ENCODE assay signal across 8 cellular contexts in the genomic region with DNA sequence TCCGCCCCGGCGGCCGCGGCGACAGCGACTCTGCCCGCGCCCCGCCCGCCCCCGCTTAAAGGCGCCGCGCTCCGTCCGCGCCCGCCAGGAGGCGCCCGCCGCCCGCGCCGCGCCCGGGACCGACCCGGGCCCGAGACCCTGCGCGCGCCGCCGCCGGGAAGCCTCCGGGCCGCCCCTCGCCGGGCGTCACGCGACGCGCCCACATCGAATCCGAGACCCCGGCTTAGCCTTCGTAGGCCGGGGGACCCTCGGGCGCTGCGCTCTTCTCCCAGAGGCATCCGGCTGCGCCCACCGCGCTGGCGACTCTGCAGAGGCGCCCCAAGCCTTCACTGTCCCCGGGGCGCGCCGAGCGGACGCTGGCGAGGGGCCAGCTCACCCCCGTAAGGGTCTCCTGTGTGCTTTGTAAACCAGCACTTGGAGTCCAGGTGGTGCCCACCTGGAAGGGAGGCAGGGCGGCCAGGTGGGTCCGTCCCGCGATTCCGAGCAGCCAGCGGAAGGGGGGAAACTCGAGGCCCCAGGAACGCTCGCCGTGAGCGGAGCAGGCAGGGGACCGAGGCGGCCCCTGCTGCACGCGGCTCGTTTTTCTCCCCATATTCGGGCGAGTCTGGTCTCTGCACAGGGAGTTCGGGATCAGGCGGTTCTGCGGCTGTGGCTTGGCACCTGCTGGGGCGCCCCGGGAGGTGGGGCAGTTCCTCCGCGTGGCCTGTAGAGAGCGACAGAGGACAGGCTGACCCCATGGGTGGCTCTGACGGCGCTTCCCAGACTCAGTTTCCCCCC. TPM values are rescaled to one million over a fixed set of nuclear protein-coding genes. Genes with fewer than 3 reads are reported as not detected.
DNase-seq lines count a peak whose midpoint lies in the region; ATAC-seq and TF ChIP-seq lines count a peak whose summit lies in the region.

No MANE protein-coding gene starts in this region.

- no peaks in the 10 kb centered on the region for H3K9me3 ChIP-seq in PC-3 (ENCODE audit: low read length)
- no peaks in the 10 kb centered on the region for H3K9me3 ChIP-seq in neural progenitor cell (ENCODE audit: low read depth)
- no peaks in the 10 kb centered on the region for H3K9me3 ChIP-seq in thoracic aorta

- H3K4me3 Mint-ChIP-seq in neural progenitor cell = peak overlapping the region; percentile 82

- H3F3A ChIP-seq in PC-3 (ENCODE audit: low read length, unreplicated experiment) = no peaks in the 10 kb centered on the region
- peaks cover 24% of the 10 kb centered on the region for H3F3A ChIP-seq in neural progenitor cell (ENCODE audit: low read depth)

- CTCF ChIA-PET in PC-3 (lab: Charles Lee) = interaction anchor here (0.6 to 1.3 kb wide), 5 partner anchors 18 to 267 kb away, joined by 3 to 6 read pairs (median 4); a partner anchor contains a TSS

- intact Hi-C loops in PC-3 (cut with micrococcal nuclease) = loop anchor here (5.0 kb wide), 1 partner anchor 126 kb away; no protein-coding TSS in a partner anchor

- H3K4me2 ChIP-seq in PC-3 (ENCODE audit: low read length) = peak overlapping the region; percentile 97
- H3K4me2 ChIP-seq in neural progenitor cell = peak overlapping the region; percentile 94

- peaks cover 13% of the 10 kb centered on the region; the same call in 1 of the 2 replicates for H3K4me1 ChIP-seq in PC-3 (ENCODE audit: insufficient read depth, low read length)
- H3K4me1 ChIP-seq in foreskin keratinocyte = no peaks in the 10 kb centered on the region
- peaks cover 18% of the 10 kb centered on the region for H3K4me1 ChIP-seq in neural progenitor cell
- peaks cover 20 to 30% of the 10 kb centered on the region in 2 donors for H3K4me1 ChIP-seq in thoracic aorta (ENCODE audit: control insufficient read depth in 1 of 2, low read depth in 2 of 2)

- no peaks in the 10 kb centered on the region for H3K36me3 Mint-ChIP-seq in neural progenitor cell

- H3K79me2 ChIP-seq in PC-3 (ENCODE audit: low read length) (peaks cover 12% of the 10 kb centered on the region; the same call in 1 of the 2 replicates), neural progenitor cell (ENCODE audit: low read depth) (no peaks in the 10 kb centered on the region)

- H3K27me3 ChIP-seq in PC-3 (ENCODE audit: low read length) (no peaks in the 10 kb centered on the region), foreskin keratinocyte (peaks cover 37% of the 10 kb centered on the region), neural progenitor cell (peaks cover 24% of the 10 kb centered on the region), thoracic aorta (replicated peaks; ENCODE audit: insufficient read depth) (no peaks in the 10 kb centered on the region)

- no TSS peak for BruUV-seq in PC-3 (replicated peaks; lab: Mats Ljungman, UMichigan)

- no peak overlapping the region for H3K27ac Mint-ChIP-seq in neural progenitor cell

- H3K4me1 Mint-ChIP-seq in neural progenitor cell = peaks cover 12% of the 10 kb centered on the region

- H3K27ac ChIP-seq in PC-3 (ENCODE audit: low read length) = no peak overlapping the region
- no peak overlapping the region for H3K27ac ChIP-seq in foreskin keratinocyte
- no peak overlapping the region for H3K27ac ChIP-seq in neural progenitor cell
- H3K27ac ChIP-seq in thoracic aorta = no peak overlapping the region

- POLR2A ChIA-PET in PC-3 (lab: Charles Lee; ENCODE audit: unreplicated experiment) = interaction anchor here (0.5 kb wide), 1 partner anchor 238 kb away, joined by 4 read pairs; a partner anchor contains a TSS

- TF ChIP-seq CTCF in GM12874 (IDR thresholded peaks at IDR 0.05; ENCODE audit: insufficient read depth, low read depth, low read length) = peak; percentile 85
- no peak; the same call in 1 of the 2 replicates for TF ChIP-seq CTCF in PC-3 (conservative IDR thresholded peaks at IDR 0.05; ENCODE audit: low read depth, low read length)
- peak; percentile 58 for TF ChIP-seq CTCF in foreskin keratinocyte (conservative IDR thresholded peaks at IDR 0.05)
- TF ChIP-seq CTCF in neural progenitor cell (IDR thresholded peaks at IDR 0.05) = no peak
- TF ChIP-seq CTCF in thoracic aorta (IDR thresholded peaks at IDR 0.05) = no peak

- peak overlapping the region; percentile 95 for H2AFZ ChIP-seq in PC-3 (ENCODE audit: low read length)
- peak overlapping the region; percentile 99 for H2AFZ ChIP-seq in neural progenitor cell (replicated peaks)

- no peaks in the 10 kb centered on the region for H3K9me3 Mint-ChIP-seq in neural progenitor cell

- H4K20me1 ChIP-seq in PC-3 (ENCODE audit: low read length) = no peaks in the 10 kb centered on the region
- peaks cover 5% of the 10 kb centered on the region for H4K20me1 ChIP-seq in neural progenitor cell (ENCODE audit: low read depth)

- H3K4me3 ChIP-seq in PC-3 (ENCODE audit: low read length) (peak overlapping the region; percentile 68), neural progenitor cell (peak overlapping the region; percentile 80), thoracic aorta (peak overlapping the region; percentile 92)

- 0 out of 2 replicates have a peak overlapping the region, but pooled peaks have one; percentile 25 for H3K9ac ChIP-seq in PC-3 (ENCODE audit: low read length)
- H3K9ac ChIP-seq in neural progenitor cell = no peak overlapping the region

- H3K36me3 ChIP-seq in PC-3 (ENCODE audit: low read depth, low read length) = no peaks in the 10 kb centered on the region
- H3K36me3 ChIP-seq in neural progenitor cell = no peaks in the 10 kb centered on the region
- no peaks in the 10 kb centered on the region for H3K36me3 ChIP-seq in thoracic aorta

- no peaks in the 10 kb centered on the region for H3K9me2 ChIP-seq in PC-3 (replicated peaks; ENCODE audit: low read length)

- H3K27me3 Mint-ChIP-seq in neural progenitor cell (ENCODE audit: insufficient read depth, low read depth) = no peaks in the 10 kb centered on the region

- peak; percentile 41 for ATAC-seq in HG03442 (IDR thresholded peaks at IDR 0.05; ENCODE audit: unreplicated experiment)
- ATAC-seq in PC-3 = peak; percentile 67
- ATAC-seq in foreskin keratinocyte = peak; percentile 32
- ATAC-seq in thoracic aorta (ENCODE audit: insufficient number of reproducible peaks, low FRiP score, low read depth) = peak; percentile 40
- ATAC-seq in HG03457 (IDR thresholded peaks at IDR 0.05; ENCODE audit: unreplicated experiment) = no peak

- DNase-seq in PC-3 = peak; percentile 61
- DNase-seq in activated T-helper 9 cell treated with anti-CD3 and anti-CD28 coated beads, Interleukin-2, amount 50 U/mL, for 16 hours (ENCODE audit: low read depth) = peak; percentile 64
- peak in 1 of 2 donors; percentile 20 for DNase-seq in foreskin keratinocyte
- peak; percentile 95 for DNase-seq in neural progenitor cell (ENCODE audit: low spot score)
- DNase-seq in thoracic aorta (ENCODE audit: low spot score) = no peak

RNA-seq across cellular contexts. Expression of a gene that starts 0.4 kb away (rescaled TPM):
- 25.9 and 31.5 TPM in 2 replicates for total RNA-seq in PC-3 (2014; rRNA removed)
- 1.2 TPM in 2 replicates for total RNA-seq in foreskin keratinocyte
- 1.1 and 1.5 TPM in 2 replicates for polyA plus RNA-seq in foreskin keratinocyte
- total RNA-seq in neural progenitor cell (ENCODE audit: low replicate concordance) = 2.7 and 19.7 TPM in 2 replicates
- 10 to 100 TPM; 37.2 to 60.5 TPM for total RNA-seq in thoracic aorta

RNA-seq across cellular contexts. Expression of a gene that starts 3.4 kb away (rescaled TPM):
- not detected in 2 replicates for total RNA-seq in PC-3 (2014; rRNA removed)
- total RNA-seq in foreskin keratinocyte = not detected in 2 replicates
- polyA plus RNA-seq in foreskin keratinocyte = not detected in 2 replicates
- not detected in 2 replicates for total RNA-seq in neural progenitor cell (ENCODE audit: low replicate concordance)
- not detected for total RNA-seq in thoracic aorta

RNA-seq across cellular contexts. Expression of a gene that starts 17.5 kb away (rescaled TPM):
- total RNA-seq in PC-3 (2014; rRNA removed) = 25.4 and 33.3 TPM in 2 replicates
- total RNA-seq in foreskin keratinocyte = 7.3 and 9.0 TPM in 2 replicates
- 11.5 and 17.3 TPM in 2 replicates for polyA plus RNA-seq in foreskin keratinocyte
- total RNA-seq in neural progenitor cell (ENCODE audit: low replicate concordance) = 3.8 and 31.3 TPM in 2 replicates
- total RNA-seq in thoracic aorta = 10 to 100 TPM; 71.5 to 95.8 TPM

RNA-seq across cellular contexts. Expression of a gene that starts 25.4 kb away (rescaled TPM):
- total RNA-seq in PC-3 (2014; rRNA removed) (0.92 and 1.3 TPM in 2 replicates), foreskin keratinocyte (0.56 and 0.75 TPM in 2 replicates), neural progenitor cell (ENCODE audit: low replicate concordance) (not detected in 2 replicates), thoracic aorta (under 1 TPM; 0.92 to 0.95 TPM)
- polyA plus RNA-seq in foreskin keratinocyte = 1.4 and 1.6 TPM in 2 replicates

RNA-seq across cellular contexts. Expression of a gene that starts 32.1 kb away (rescaled TPM):
- 1.4 and 4.3 TPM in 2 replicates for total RNA-seq in PC-3 (2014; rRNA removed)
- 0.95 and 1.7 TPM in 2 replicates for total RNA-seq in foreskin keratinocyte
- polyA plus RNA-seq in foreskin keratinocyte = 1.3 and 2.6 TPM in 2 replicates
- not detected in 2 replicates for total RNA-seq in neural progenitor cell (ENCODE audit: low replicate concordance)
- total RNA-seq in thoracic aorta = 1 to 10 TPM; 1.4 to 8.7 TPM

Comparison
In these comparisons a context has a peak if more than half of its experiments do, and no peak if none do; other contexts are left out.
1. CTCF ChIP-seq: peak in GM12874 (single experiment) and foreskin keratinocyte (single experiment); none in PC-3 (single experiment), neural progenitor cell (single experiment) and thoracic aorta (single experiment).
2. Peak in every context shown above with its lines, with median percentiles within 50 percentile points of each other: H3K4me3 ChIP-seq.